8 cellular contexts compared by ENCODE assay signal in genomic region chrX:118536687-118537461, GRCh38. TPM values are rescaled to one million over a fixed set of nuclear protein-coding genes. Genes with fewer than 3 reads are reported as not detected.
DNase-seq lines count a peak whose midpoint lies in the region; ATAC-seq, FAIRE-seq and TF ChIP-seq lines count a peak whose summit lies in the region.

No MANE protein-coding gene starts in this region.

- H3K27ac Mint-ChIP-seq in IgD-negative memory B cell, result peak overlapping the region; percentile 45 to 72 (median 65)
- no peak overlapping the region for H3K27ac Mint-ChIP-seq in endothelial cell (ENCODE audit: unreplicated experiment)

- DNase-seq in GM12891 (ENCODE audit: insufficient read length, low spot score) (no peak), endothelial cell (ENCODE audit: low spot score) (peak; percentile 3), putamen (ENCODE audit: low spot score) (peak; percentile 27), NCI-H146 treated with DMSO at 0.1 percent for 48 hours (lab: John Stamatoyannopoulos, UW; ENCODE audit: unreplicated experiment) (no peak), cerebellar nuclear complex (lab: John Stamatoyannopoulos, UW) (no peak)
- peak; percentile 16 for DNase-seq in activated CD4-positive, CD25-positive, alpha-beta regulatory T cell treated with anti-CD3 and anti-CD28 coated beads, Interleukin-2, amount 50 U/mL, for 16 hours (ENCODE audit: low read depth, low spot score)

- TF ChIP-seq CTCF in endothelial cell (IDR thresholded peaks at IDR 0.05; ENCODE audit: unreplicated experiment), result no peak

- ATAC-seq in GM21737 (IDR thresholded peaks at IDR 0.05; ENCODE audit: unreplicated experiment), result peak; percentile 64

- H3K4me1 Mint-ChIP-seq in IgD-negative memory B cell (peaks cover 37 to 44% (median 43%) of the 10 kb centered on the region in 3 donors), endothelial cell (ENCODE audit: unreplicated experiment) (no peaks in the 10 kb centered on the region)

- H3K27me3 Mint-ChIP-seq in IgD-negative memory B cell (no peaks in the 10 kb centered on the region), endothelial cell (ENCODE audit: unreplicated experiment) (no peaks in the 10 kb centered on the region)

- FAIRE-seq in GM12891 (lab: Jason Lieb, UNC), result peak; percentile 96

- no peak for TF ChIP-seq POLR2A in GM12891 (IDR thresholded peaks at IDR 0.05; ENCODE audit: low read depth, low read length)

- no peaks in the 10 kb centered on the region for H3K36me3 Mint-ChIP-seq in IgD-negative memory B cell
- no peaks in the 10 kb centered on the region for H3K36me3 Mint-ChIP-seq in endothelial cell (ENCODE audit: low read depth, unreplicated experiment)

- H3K4me3 Mint-ChIP-seq in IgD-negative memory B cell (peak overlapping the region; percentile 14 to 86 (median 61)), endothelial cell (ENCODE audit: unreplicated experiment) (no peak overlapping the region)

- H3K9me3 Mint-ChIP-seq in IgD-negative memory B cell (no peaks in the 10 kb centered on the region), endothelial cell (ENCODE audit: unreplicated experiment) (no peaks in the 10 kb centered on the region)

TF ChIP-seq in GM12891, 5 proteins besides CTCF, POLR2A, EP300 and RAD21:
- TF ChIP-seq SPI1 (IDR thresholded peaks at IDR 0.05; ENCODE audit: low read depth, low read length), result no peak
- no peak for TF ChIP-seq POLR2AphosphoS5 (IDR thresholded peaks at IDR 0.05; ENCODE audit: low read depth, low read length)
- TF ChIP-seq PAX5 (IDR thresholded peaks at IDR 0.05; ENCODE audit: insufficient read depth, low read length, severe bottlenecking), result no peak
- no peak for TF ChIP-seq TAF1 (IDR thresholded peaks at IDR 0.05; ENCODE audit: low read depth, low read length)
- TF ChIP-seq POU2F2 (IDR thresholded peaks at IDR 0.05; ENCODE audit: low read depth, low read length), result no peak; the same call in 1 of the 2 replicates
TF ChIP-seq in GM12891: peak in this region for 0.

RNA-seq across cellular contexts. Expression of gene DOCK11, which starts 41.3 kb away (rescaled TPM):
- polyA plus RNA-seq in GM12891 (2012; ENCODE audit: low read depth, missing spikeins), result 9.8 TPM
- polyA plus RNA-seq in IgD-negative memory B cell, result 22.3 TPM
- 10.9 TPM for total RNA-seq in endothelial cell (ENCODE audit: unreplicated experiment)

Comparison
In these comparisons a context has a peak if more than half of its experiments do, and no peak if none do; other contexts are left out.
1. DNase-seq: peak in activated CD4-positive, CD25-positive, alpha-beta regulatory T cell treated with anti-CD3 and anti-CD28 coated beads, Interleukin-2, amount 50 U/mL, for 16 hours (single experiment), endothelial cell (single experiment) and putamen (single experiment); none in GM12891 (single experiment), NCI-H146 treated with DMSO at 0.1 percent for 48 hours (single experiment) and cerebellar nuclear complex (0 of 2).